In genomic region chr7:90111-91063, GRCh38 we compare ENCODE assay signal across 8 cellular contexts.
A peak's percentile ranks its signal among the peaks of the same experiment; 100 is the strongest.
DNase-seq lines count a peak whose midpoint lies in the region; ATAC-seq and TF ChIP-seq lines count a peak whose summit lies in the region.

No MANE protein-coding gene starts in this region.

- no peak for TF ChIP-seq CTCF in epithelial cell of proximal tubule (conservative IDR thresholded peaks at IDR 0.05; ENCODE audit: low read depth, low read length)
- TF ChIP-seq CTCF in omental fat pad (IDR thresholded peaks at IDR 0.05), result no peak

- DNase-seq in EH (ENCODE audit: low read depth) (peak; percentile 75), NOMO-1 (lab: John Stamatoyannopoulos, UW; ENCODE audit: unreplicated experiment in 2 of 2) (peak; percentile 60 to 71), epithelial cell of proximal tubule (ENCODE audit: low read depth) (peak; percentile 16), posterior vena cava (ENCODE audit: low spot score) (peak; percentile 70), omental fat pad (ENCODE audit: low spot score) (no peak)

- intact Hi-C loops in posterior vena cava (cut with DNase I), result no loop called here

- no peak overlapping the region for H3K4me3 ChIP-seq in epithelial cell of proximal tubule (ENCODE audit: low read depth, low read length)

- ATAC-seq in GM19452 (IDR thresholded peaks at IDR 0.05; ENCODE audit: unreplicated experiment), result no peak
- ATAC-seq in GM19351 (IDR thresholded peaks at IDR 0.05; ENCODE audit: unreplicated experiment), result no peak
- no peak for ATAC-seq in HG03135 (IDR thresholded peaks at IDR 0.05; ENCODE audit: unreplicated experiment)
- ATAC-seq in omental fat pad (ENCODE audit: low FRiP score), result no peak
